In genomic region chr16:27275394-27275793, GRCh38 we compare ENCODE assay signal across 12 cellular contexts.
"Had no signal": no experiment of that assay in that cellular context is flagged by ENCODE, and none has a peak within 500 bp of the region (broad histone marks: within the 10 kb centered on the region; RNA-seq: fewer than 3 reads in every experiment).

No MANE protein-coding gene starts in this region.

- H3K27ac ChIP-seq: heart left ventricle, transverse colon, vagina had no signal

- H3K4me1 ChIP-seq: vagina had no signal

- H3K27me3 Mint-ChIP-seq: T-helper 17 cell had no signal

- H3K4me3 ChIP-seq: heart left ventricle, transverse colon, vagina had no signal

- H3K4me3 Mint-ChIP-seq: immature natural killer cell, nephron, T-helper 17 cell, WTC11 had no signal

- H3K9me3 ChIP-seq: heart left ventricle, transverse colon, vagina had no signal

- H3K36me3 Mint-ChIP-seq: immature natural killer cell had no signal

- DNase-seq: activated gamma-delta T cell treated with Interleukin-2 at 50 U/mL for 16 hours; heart left ventricle; immature natural killer cell; mesendoderm; occipital lobe; stimulated activated CD4-positive, alpha-beta T cell treated with anti-CD3 and anti-CD28 coated beads, Interleukin-2, amount 100 ng/mL, for 48 hours; stimulated activated naive CD4-positive, alpha-beta T cell; T-helper 17 cell; transverse colon had no signal

- H3K27ac Mint-ChIP-seq: immature natural killer cell, nephron, T-helper 17 cell, WTC11 had no signal

- H3K36me3 ChIP-seq: heart left ventricle, transverse colon, vagina had no signal

- H3K4me1 Mint-ChIP-seq: nephron had no signal

- H3K27me3 ChIP-seq: heart left ventricle, transverse colon, vagina had no signal

- H3K9me3 Mint-ChIP-seq: immature natural killer cell, nephron had no signal
